ENCODE assay signal across 27 cellular contexts in genomic region chr16:57753448-57754353, GRCh38. TPM values are rescaled to one million over a fixed set of nuclear protein-coding genes. Genes with fewer than 3 reads are reported as not detected.
DNase-seq lines count a peak whose midpoint lies in the region; ATAC-seq and TF ChIP-seq lines count a peak whose summit lies in the region.
"Had no signal": no experiment of that assay in that cellular context is flagged by ENCODE, and none has a peak within 500 bp of the region (broad histone marks: within the 10 kb centered on the region; RNA-seq: fewer than 3 reads in every experiment).

No MANE protein-coding gene starts in this region.

- H3K79me2 ChIP-seq in H9 (ENCODE audit: insufficient read depth, low read length) = no peaks in the 10 kb centered on the region

- no peaks in the 10 kb centered on the region for H3K9me3 Mint-ChIP-seq in H9
- no peaks in the 10 kb centered on the region for H3K9me3 Mint-ChIP-seq in central memory CD8-positive, alpha-beta T cell
- H3K9me3 Mint-ChIP-seq: activated CD4-positive, alpha-beta memory T cell treated with anti-CD3 and anti-CD28 coated beads, Interleukin-2, amount 10 ng/mL, durations not matched to agents 7 days and 5 days; effector memory CD8-positive, alpha-beta T cell; naive B cell had no signal

- no peak overlapping the region for H3K4me2 ChIP-seq in H9 (ENCODE audit: insufficient read depth, insufficient read length, low read length)
- H3K4me2 ChIP-seq: BLaER1 treated with 17β-estradiol and CSF1 and Interleukin-3, amounts not matched to agents 10 nM and 100 nM had no signal

- H4K5ac ChIP-seq in H9 (ENCODE audit: insufficient read length, low read depth, low read length) = no peak overlapping the region

- H3K4me1 ChIP-seq in right atrium auricular region = peaks cover 0 to 17% of the 10 kb centered on the region in 2 donors
- no peaks in the 10 kb centered on the region for H3K4me1 ChIP-seq in H9 (ENCODE audit: insufficient read depth, low read length)
- peaks cover 5% of the 10 kb centered on the region for H3K4me1 ChIP-seq in psoas muscle

- H3K4ac ChIP-seq in H9 (ENCODE audit: low read depth, low read length) = no peak overlapping the region

- no peak overlapping the region for H2BK12ac ChIP-seq in H9 (ENCODE audit: insufficient read length, low read depth, low read length)

- H3T11ph ChIP-seq in H9 (ENCODE audit: low read length) = no peak overlapping the region

- no peak overlapping the region for H4K8ac ChIP-seq in H9 (replicated peaks; ENCODE audit: insufficient read length, low read depth, low read length)

- no peaks in the 10 kb centered on the region for H3K27me3 Mint-ChIP-seq in H9 (ENCODE audit: low read depth)
- H3K27me3 Mint-ChIP-seq in central memory CD8-positive, alpha-beta T cell = no peaks in the 10 kb centered on the region
- H3K27me3 Mint-ChIP-seq: activated CD4-positive, alpha-beta memory T cell treated with anti-CD3 and anti-CD28 coated beads, Interleukin-2, amount 10 ng/mL, durations not matched to agents 7 days and 5 days; effector memory CD8-positive, alpha-beta T cell; naive B cell had no signal

- intact Hi-C loops in Right ventricle myocardium inferior (cut with DNase I) (loop anchor here (10.0 kb wide), 1 partner anchor 251 kb away; the partner anchor contains the start of genes USB1 and ZNF319), psoas muscle (cut with DNase I) (loop anchor here in 1 of 2 donors (10.0 kb wide), 1 partner anchor 251 kb away; the partner anchor contains the start of genes USB1 and ZNF319)

- H3K27ac ChIP-seq in right atrium auricular region (no peak overlapping the region), H9 (ENCODE audit: insufficient read length, low read depth, low read length) (no peak overlapping the region), psoas muscle (no peak overlapping the region)
- H3K27ac ChIP-seq: SJCRH30, tibial nerve had no signal

- H3K9me3 ChIP-seq in right atrium auricular region (no peaks in the 10 kb centered on the region), H9 (ENCODE audit: control insufficient read depth, low read depth, low read length) (no peaks in the 10 kb centered on the region), psoas muscle (no peaks in the 10 kb centered on the region)
- H3K9me3 ChIP-seq: BLaER1 treated with 17β-estradiol and CSF1 and Interleukin-3, amounts not matched to agents 10 nM and 100 nM; SJCRH30; tibial nerve had no signal

- no peak overlapping the region for H3K4me3 Mint-ChIP-seq in H9
- no peak overlapping the region for H3K4me3 Mint-ChIP-seq in central memory CD8-positive, alpha-beta T cell
- H3K4me3 Mint-ChIP-seq: activated CD4-positive, alpha-beta memory T cell treated with anti-CD3 and anti-CD28 coated beads, Interleukin-2, amount 10 ng/mL, durations not matched to agents 7 days and 5 days; effector memory CD8-positive, alpha-beta T cell; naive B cell had no signal

- H3K14ac ChIP-seq in H9 (ENCODE audit: insufficient read depth, low read length) = no peak overlapping the region

- no peak overlapping the region for H2AFZ ChIP-seq in H9 (ENCODE audit: low read length)

- TF ChIP-seq CTCF in right atrium auricular region (IDR thresholded peaks at IDR 0.05) (no peak), H9 (conservative IDR thresholded peaks at IDR 0.05) (no peak), psoas muscle (IDR thresholded peaks at IDR 0.05) (no peak), GM10266 (IDR thresholded peaks at IDR 0.05; ENCODE audit: control insufficient read depth, insufficient read depth, low read depth, missing control alignments) (no peak)

- no peak overlapping the region for H3K56ac ChIP-seq in H9 (ENCODE audit: insufficient read length, low read depth, low read length)

- H3K79me1 ChIP-seq in H9 (ENCODE audit: insufficient read depth, low read depth, low read length, poor library complexity, severe bottlenecking) = no peaks in the 10 kb centered on the region

- H2BK20ac ChIP-seq in H9 (ENCODE audit: low read depth, low read length, poor library complexity, severe bottlenecking) = no peak overlapping the region

- H3K27me3 ChIP-seq in right atrium auricular region (no peaks in the 10 kb centered on the region), H9 (ENCODE audit: insufficient read depth, low read length) (no peaks in the 10 kb centered on the region), psoas muscle (ENCODE audit: insufficient read depth in 3 of 3, low read length in 2 of 3) (no peaks in the 10 kb centered on the region)
- H3K27me3 ChIP-seq: BLaER1 treated with 17β-estradiol and CSF1 and Interleukin-3, amounts not matched to agents 10 nM and 100 nM; SJCRH30; tibial nerve had no signal

- peak; percentile 41 for DNase-seq in Right ventricle myocardium inferior (ENCODE audit: missing footprints)
- DNase-seq in right atrium auricular region (ENCODE audit: low spot score) = no peak
- peak; percentile 17 for DNase-seq in H9
- DNase-seq in central memory CD8-positive, alpha-beta T cell (ENCODE audit: low spot score in 2 of 2) = no peak
- peak; percentile 9 to 40 for DNase-seq in psoas muscle
- no peak for DNase-seq in GM10266 (ENCODE audit: extremely low spot score)
- DNase-seq in CD1c-positive myeloid dendritic cell (ENCODE audit: extremely low spot score) = no peak
- DNase-seq: activated CD4-positive, alpha-beta memory T cell treated with anti-CD3 and anti-CD28 coated beads, Interleukin-2, amount 10 ng/mL, durations not matched to agents 7 days and 5 days; activated gamma-delta T cell; cortex of kidney; effector memory CD8-positive, alpha-beta T cell; HCEC 1CT; KG1; MM.1S; naive B cell; NCI-H2029 treated with DMSO at 0.1 percent for 48 hours; NCI-H526 treated with DMSO at 0.1 percent for 48 hours; occipital lobe; small intestine had no signal

- H3K27ac Mint-ChIP-seq in H9 = peak overlapping the region in 2 of 3 experiments; percentile 48 to 63; a peak in 3 of 7 replicates
- H3K27ac Mint-ChIP-seq in central memory CD8-positive, alpha-beta T cell (ENCODE audit: low read depth) = peak overlapping the region; percentile 84
- H3K27ac Mint-ChIP-seq: activated CD4-positive, alpha-beta memory T cell treated with anti-CD3 and anti-CD28 coated beads, Interleukin-2, amount 10 ng/mL, durations not matched to agents 7 days and 5 days had no signal

- H3K4me3 ChIP-seq in right atrium auricular region (no peak overlapping the region), psoas muscle (no peak overlapping the region)
- H3K4me3 ChIP-seq: BLaER1 treated with 17β-estradiol and CSF1 and Interleukin-3, amounts not matched to agents 10 nM and 100 nM; SJCRH30; tibial nerve had no signal

- no peak overlapping the region for H2BK5ac ChIP-seq in H9 (ENCODE audit: insufficient read length, low read length)

- H4K91ac ChIP-seq in H9 (ENCODE audit: insufficient read length, low read depth, low read length) = no peak overlapping the region

- H4K20me1 ChIP-seq in H9 (ENCODE audit: control insufficient read depth, insufficient read depth, insufficient read length) = no peaks in the 10 kb centered on the region

- WGBS in H9 (ENCODE audit: extremely low coverage, insufficient read length, low lambda C conversion rate) = no CpG with 5 or more reads among the region's 32 CpGs
- 91 to 95% (median 91%) methylated on average over 28 to 32 of the region's 32 CpGs for WGBS in psoas muscle, 3 donors

- H3K23me2 ChIP-seq in H9 (ENCODE audit: insufficient read length, low read depth, low read length, poor library complexity, severe bottlenecking) = no peaks in the 10 kb centered on the region

- no peak overlapping the region for H2BK15ac ChIP-seq in H9 (ENCODE audit: low read depth, low read length)

- no peaks in the 10 kb centered on the region for H3K4me1 Mint-ChIP-seq in H9
- peaks cover 6% of the 10 kb centered on the region for H3K4me1 Mint-ChIP-seq in central memory CD8-positive, alpha-beta T cell

- peaks cover 0 to 29% (median 20%) of the 10 kb centered on the region in 3 experiments; a peak in 5 of 7 replicates for H3K36me3 Mint-ChIP-seq in H9 (ENCODE audit: insufficient read depth in 1 of 3, low read depth in 3 of 3)
- peaks cover 4% of the 10 kb centered on the region for H3K36me3 Mint-ChIP-seq in central memory CD8-positive, alpha-beta T cell (ENCODE audit: insufficient read depth)

- H3K18ac ChIP-seq in H9 (ENCODE audit: insufficient read length, low read depth, low read length) = no peak overlapping the region

- no peak for ATAC-seq in Right ventricle myocardium inferior
- ATAC-seq in central memory CD8-positive, alpha-beta T cell (replicated peaks; ENCODE audit: extremely low read depth, poor library complexity, severe bottlenecking) = no peak
- no peak for ATAC-seq in psoas muscle
- ATAC-seq in HG02981 (IDR thresholded peaks at IDR 0.05; ENCODE audit: unreplicated experiment) = no peak
- ATAC-seq: effector memory CD8-positive, alpha-beta T cell; Panc1 had no signal

- peaks cover 24% of the 10 kb centered on the region for H3K36me3 ChIP-seq in right atrium auricular region
- H3K36me3 ChIP-seq in psoas muscle (ENCODE audit: insufficient read depth in 1 of 2, low read depth in 1 of 2) = peaks cover 0 to 43% of the 10 kb centered on the region in 2 donors

- H2BK120ac ChIP-seq in H9 (ENCODE audit: low read depth, low read length, poor library complexity, severe bottlenecking) = no peak overlapping the region

- H2AK5ac ChIP-seq in H9 (ENCODE audit: insufficient read length, low read length) = no peak overlapping the region

- no peak overlapping the region for H3K9ac ChIP-seq in H9 (ENCODE audit: extremely low read depth, insufficient read length, low read length)

- no peak overlapping the region for H3K23ac ChIP-seq in H9 (ENCODE audit: insufficient read length, low read depth, low read length)

RNA-seq across cellular contexts. Expression of gene KATNB1, which starts 18.1 kb away (rescaled TPM):
- total RNA-seq in Right ventricle myocardium inferior (8.5 TPM), right atrium auricular region (10 to 100 TPM; 11.7 TPM), H9 (2021) (25.7 and 29.9 TPM in 2 replicates), psoas muscle (10 to 100 TPM in 1 of 4 donors, 1 to 10 TPM in 3; 6.3 to 13.3 (median 8.6) TPM)
- polyA plus RNA-seq in psoas muscle = 10 to 100 TPM in 1 of 3 donors, 1 to 10 TPM in 2; 9.2 to 15.6 (median 9.5) TPM

RNA-seq across cellular contexts. Expression of gene KIFC3, which starts 48.6 kb away (rescaled TPM):
- total RNA-seq in Right ventricle myocardium inferior = 55.3 TPM
- 10 to 100 TPM; 40.6 to 59.5 TPM for total RNA-seq in right atrium auricular region
- total RNA-seq in H9 (2021) = 3.5 and 5.0 TPM in 2 replicates
- total RNA-seq in psoas muscle = 10 to 100 TPM in 1 of 4 donors, 1 to 10 TPM in 3; 6.3 to 17.8 (median 7.9) TPM
- polyA plus RNA-seq in psoas muscle = 1 to 10 TPM; 3.1 to 7.5 (median 4.3) TPM
- total RNA-seq: activated CD4-positive, alpha-beta memory T cell treated with anti-CD3 and anti-CD28 coated beads, Interleukin-2, amount 10 ng/mL, durations not matched to agents 7 days and 5 days had no signal

RNA-seq across cellular contexts. Expression of gene DRC7, which starts 59.1 kb away (rescaled TPM):
- total RNA-seq in Right ventricle myocardium inferior = not detected
- not detected for total RNA-seq in right atrium auricular region
- total RNA-seq in H9 (2021) = 0.72 TPM in 1 of 2 replicates, not detected in the other
- not detected for total RNA-seq in psoas muscle
- polyA plus RNA-seq in psoas muscle = not detected
- total RNA-seq: activated CD4-positive, alpha-beta memory T cell treated with anti-CD3 and anti-CD28 coated beads, Interleukin-2, amount 10 ng/mL, durations not matched to agents 7 days and 5 days; fibroblast of villous mesenchyme; HT1080; SJCRH30 had no signal
- polyA plus RNA-seq: esophagus, small intestine had no signal

Comparison
In these comparisons a context has a peak if more than half of its experiments do, and no peak if none do; other contexts are left out.
1. DNase-seq: peak in Right ventricle myocardium inferior (single experiment), H9 (single experiment) and psoas muscle (2 of 2); none in right atrium auricular region (single experiment), central memory CD8-positive, alpha-beta T cell (0 of 2), GM10266 (single experiment) and CD1c-positive myeloid dendritic cell (single experiment).